6 cellular contexts compared by ENCODE assay signal in genomic region chr2:114346658-114347057, GRCh38.
"Had no signal": no experiment of that assay in that cellular context is flagged by ENCODE, and none has a peak within 500 bp of the region (broad histone marks: within the 10 kb centered on the region; RNA-seq: fewer than 3 reads in every experiment).

No MANE protein-coding gene starts in this region.

- H3K9me3 ChIP-seq: HAP-1 had no signal

- H3K4me1 ChIP-seq: HAP-1 had no signal

- DNase-seq: H7, HFFc6, IMR-90 had no signal

- ATAC-seq: GM23338, HCT116 had no signal

- H3K36me3 ChIP-seq: HAP-1 had no signal

- H3K4me3 ChIP-seq: GM23338, HAP-1 had no signal
